1 cellular context compared by ENCODE assay signal in genomic region chr2:158179660-158180059, GRCh38.
TF ChIP-seq lines count a peak whose summit lies in the region.

No MANE protein-coding gene starts in this region.

TF ChIP-seq in HCT116, 20 proteins besides CTCF, POLR2A, EP300 and RAD21 (continued from another document):
- TF ChIP-seq, protein P1, sequence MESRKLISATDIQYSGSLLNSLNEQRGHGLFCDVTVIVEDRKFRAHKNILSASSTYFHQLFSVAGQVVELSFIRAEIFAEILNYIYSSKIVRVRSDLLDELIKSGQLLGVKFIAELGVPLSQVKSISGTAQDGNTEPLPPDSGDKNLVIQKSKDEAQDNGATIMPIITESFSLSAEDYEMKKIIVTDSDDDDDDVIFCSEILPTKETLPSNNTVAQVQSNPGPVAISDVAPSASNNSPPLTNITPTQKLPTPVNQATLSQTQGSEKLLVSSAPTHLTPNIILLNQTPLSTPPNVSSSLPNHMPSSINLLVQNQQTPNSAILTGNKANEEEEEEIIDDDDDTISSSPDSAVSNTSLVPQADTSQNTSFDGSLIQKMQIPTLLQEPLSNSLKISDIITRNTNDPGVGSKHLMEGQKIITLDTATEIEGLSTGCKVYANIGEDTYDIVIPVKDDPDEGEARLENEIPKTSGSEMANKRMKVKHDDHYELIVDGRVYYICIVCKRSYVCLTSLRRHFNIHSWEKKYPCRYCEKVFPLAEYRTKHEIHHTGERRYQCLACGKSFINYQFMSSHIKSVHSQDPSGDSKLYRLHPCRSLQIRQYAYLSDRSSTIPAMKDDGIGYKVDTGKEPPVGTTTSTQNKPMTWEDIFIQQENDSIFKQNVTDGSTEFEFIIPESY (IDR thresholded peaks at IDR 0.05; ENCODE audit: extremely low read depth, insufficient replicate concordance, low read length): no peak
- TF ChIP-seq FOSL1 (IDR thresholded peaks at IDR 0.05; ENCODE audit: low read depth) (no peak), SP1 (IDR thresholded peaks at IDR 0.05; ENCODE audit: low read depth) (no peak), CEBPB (IDR thresholded peaks at IDR 0.05; ENCODE audit: low read depth) (no peak), POLR2AphosphoS5 (IDR thresholded peaks at IDR 0.05; ENCODE audit: low read depth, low read length) (no peak), YY1 (IDR thresholded peaks at IDR 0.05; ENCODE audit: extremely low read depth, insufficient replicate concordance, low read depth, low read length) (no peak), EGR1 (IDR thresholded peaks at IDR 0.05; ENCODE audit: low read depth) (no peak)
